ENCODE assay signal across 8 cellular contexts in the genomic region with DNA sequence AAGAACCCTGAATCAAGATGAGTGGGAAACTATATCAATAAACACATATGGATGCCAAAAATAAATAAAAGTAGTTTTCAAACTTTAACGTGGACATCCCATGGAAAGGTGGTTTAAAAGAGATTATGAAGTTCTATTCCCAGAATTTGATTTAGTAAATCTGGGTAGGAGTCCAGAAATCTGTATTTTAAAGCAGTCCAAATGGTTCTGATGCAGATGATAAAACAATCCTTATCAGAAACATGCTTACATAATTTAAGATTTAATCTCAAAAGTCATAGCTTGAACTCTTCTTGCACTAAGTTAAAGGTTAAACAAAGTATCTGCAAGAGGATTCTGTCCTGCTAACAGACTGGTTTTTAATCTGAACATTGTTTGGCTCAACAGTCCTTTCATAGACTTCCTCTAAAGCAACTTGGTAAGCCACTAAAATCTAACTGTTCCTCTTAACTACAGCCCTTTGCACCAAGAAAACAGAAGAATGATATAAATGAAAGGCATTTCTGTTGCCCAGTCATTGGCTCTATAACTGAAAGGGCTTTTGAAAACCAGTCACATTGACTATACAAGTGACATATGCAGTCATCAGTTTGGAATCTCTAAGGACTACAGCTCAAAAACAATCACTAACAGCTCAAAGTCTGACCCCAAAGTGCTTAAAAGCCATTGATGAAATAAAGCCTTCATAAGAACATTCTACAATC. TPM values are rescaled to one million over a fixed set of nuclear protein-coding genes. Genes with fewer than 3 reads are reported as not detected.
DNase-seq lines count a peak whose midpoint lies in the region; ATAC-seq and TF ChIP-seq lines count a peak whose summit lies in the region.

No MANE protein-coding gene starts in this region.

- no peak overlapping the region for H3K4me3 ChIP-seq in HUES64 (ENCODE audit: low read length)
- H3K4me3 ChIP-seq in coronary artery: no peak overlapping the region
- H3K4me3 ChIP-seq in mesenchymal stem cell (ENCODE audit: insufficient read depth in 1 of 2, low read depth in 1 of 2, low read length in 2 of 2): peak overlapping the region in 1 of 2 experiments; percentile 27

- H2AFZ ChIP-seq in mesenchymal stem cell (ENCODE audit: low read depth, low read length): no peak overlapping the region

- TF ChIP-seq CTCF in coronary artery (IDR thresholded peaks at IDR 0.05): no peak

- H3K27ac ChIP-seq in HUES64 (ENCODE audit: low read depth, low read length): peak overlapping the region; percentile 84
- H3K27ac ChIP-seq in coronary artery: peak overlapping the region; percentile 66 to 78
- peak overlapping the region; percentile 87 for H3K27ac ChIP-seq in mesenchymal stem cell (ENCODE audit: low read length, poor library complexity, severe bottlenecking)

- peaks cover 7% of the 10 kb centered on the region for H3K4me1 Mint-ChIP-seq in activated T-helper 17 cell treated with anti-CD3 and anti-CD28 coated beads, Interleukin-2, amount 50 U/mL, for 72 hours

- no peak overlapping the region for H2BK5ac ChIP-seq in mesenchymal stem cell (ENCODE audit: low read depth, low read length, poor library complexity, severe bottlenecking)

- H3K79me1 ChIP-seq in mesenchymal stem cell (replicated peaks; ENCODE audit: low read length, poor library complexity, severe bottlenecking): no peaks in the 10 kb centered on the region

- H2BK15ac ChIP-seq in mesenchymal stem cell (ENCODE audit: low read depth, poor library complexity, severe bottlenecking): no peak overlapping the region

- H3K4me1 ChIP-seq in HUES64 (ENCODE audit: insufficient read depth, low read length) (peaks cover 21% of the 10 kb centered on the region), mesenchymal stem cell (ENCODE audit: control insufficient read depth, insufficient read depth, low read depth, low read length) (peaks cover 22% of the 10 kb centered on the region)

- H3K36me3 Mint-ChIP-seq in activated T-helper 17 cell treated with anti-CD3 and anti-CD28 coated beads, Interleukin-2, amount 50 U/mL, for 72 hours (ENCODE audit: low read depth): peaks cover 6% of the 10 kb centered on the region

- H3K9ac ChIP-seq in HUES64 (ENCODE audit: low read depth, low read length): peak overlapping the region; percentile 59; the same call in 1 of the 2 replicates
- peak overlapping the region; percentile 78 for H3K9ac ChIP-seq in mesenchymal stem cell (ENCODE audit: low read length)

- H3K36me3 ChIP-seq in HUES64 (ENCODE audit: insufficient read depth, low read length) (no peaks in the 10 kb centered on the region), mesenchymal stem cell (ENCODE audit: control insufficient read depth in 1 of 2, insufficient read depth in 2 of 2, low read depth in 1 of 2, low read length in 2 of 2) (peaks cover 5 to 9% of the 10 kb centered on the region in 2 experiments)

- no peak overlapping the region for H3K23ac ChIP-seq in mesenchymal stem cell (ENCODE audit: low read length in 2 of 2)

- no peaks in the 10 kb centered on the region for H3K27me3 Mint-ChIP-seq in activated T-helper 17 cell treated with anti-CD3 and anti-CD28 coated beads, Interleukin-2, amount 50 U/mL, for 72 hours

- no peak overlapping the region for H3K4ac ChIP-seq in mesenchymal stem cell (ENCODE audit: low read depth in 1 of 2, low read length in 2 of 2)

- no peak overlapping the region for H3K14ac ChIP-seq in mesenchymal stem cell (ENCODE audit: low read length in 2 of 2)

- no peak overlapping the region for H3K4me3 Mint-ChIP-seq in activated T-helper 17 cell treated with anti-CD3 and anti-CD28 coated beads, Interleukin-2, amount 50 U/mL, for 72 hours

- no peak overlapping the region for H4K8ac ChIP-seq in mesenchymal stem cell (ENCODE audit: low read length)

- H3K27ac Mint-ChIP-seq in activated T-helper 17 cell treated with anti-CD3 and anti-CD28 coated beads, Interleukin-2, amount 50 U/mL, for 72 hours: no peak overlapping the region

- 50% methylated on average over 1 of the region's 1 CpG for WGBS in HUES64
- WGBS in mesenchymal stem cell: 83% methylated on average over 1 of the region's 1 CpG

- H3K9me3 ChIP-seq in HUES64 (ENCODE audit: insufficient read depth, low read depth, low read length): no peaks in the 10 kb centered on the region
- no peaks in the 10 kb centered on the region for H3K9me3 ChIP-seq in mesenchymal stem cell (ENCODE audit: control insufficient read depth, low read length)

- DNase-seq in A172 (ENCODE audit: low spot score): peak; percentile 83
- DNase-seq in coronary artery (ENCODE audit: low spot score): no peak
- peak; percentile 92 for DNase-seq in mesenchymal stem cell
- no peak for DNase-seq in DMS153 (lab: John Stamatoyannopoulos, UW)

- peak overlapping the region; percentile 90 for H2AK5ac ChIP-seq in mesenchymal stem cell (ENCODE audit: low read length, severe bottlenecking)

- peak overlapping the region; percentile 33 for H3K4me2 ChIP-seq in mesenchymal stem cell (ENCODE audit: low read length, poor library complexity, severe bottlenecking)

- H3K9me3 Mint-ChIP-seq in activated T-helper 17 cell treated with anti-CD3 and anti-CD28 coated beads, Interleukin-2, amount 50 U/mL, for 72 hours: no peaks in the 10 kb centered on the region

- no peak overlapping the region for H4K91ac ChIP-seq in mesenchymal stem cell (ENCODE audit: low read length)

- ATAC-seq in HG03565 (IDR thresholded peaks at IDR 0.05; ENCODE audit: unreplicated experiment) (no peak), GM21381 (IDR thresholded peaks at IDR 0.05; ENCODE audit: unreplicated experiment) (no peak)
- no peak for ATAC-seq in activated T-helper 17 cell treated with anti-CD3 and anti-CD28 coated beads, Interleukin-2, amount 50 U/mL, for 72 hours (replicated peaks)

- no peak overlapping the region for H2BK12ac ChIP-seq in mesenchymal stem cell (ENCODE audit: low read length in 2 of 2)

- peak overlapping the region in 1 of 2 experiments; percentile 52 for H3K18ac ChIP-seq in mesenchymal stem cell (ENCODE audit: low read depth in 1 of 2, low read length in 2 of 2)

- no peak overlapping the region for H2BK120ac ChIP-seq in mesenchymal stem cell (ENCODE audit: low read depth, low read length)

- H3K27me3 ChIP-seq in HUES64 (ENCODE audit: insufficient read depth, low read length) (no peaks in the 10 kb centered on the region), mesenchymal stem cell (ENCODE audit: control insufficient read depth in 1 of 2, insufficient read depth in 1 of 2, low read length in 2 of 2) (no peaks in the 10 kb centered on the region)

RNA-seq across cellular contexts. Expression of gene MAP4, which starts 23.4 kb away (rescaled TPM):
- total RNA-seq in A172 (2014; rRNA removed; shearing (Covaris generic)): 66.0 and 87.0 TPM in 2 replicates
- polyA plus RNA-seq in HUES64 (2013, experiment 1 of 2): 79.9 TPM
- 94.1 TPM for polyA plus RNA-seq in HUES64 (2013, experiment 2 of 2)
- polyA plus RNA-seq in mesenchymal stem cell (2013, experiment 1 of 2): 188 TPM
- 181 TPM for polyA plus RNA-seq in mesenchymal stem cell (2013, experiment 2 of 2)
- 100 to 1,000 TPM in 1 of 2 donors, 10 to 100 TPM in 1; 97.5 to 130 TPM for total RNA-seq in activated T-helper 17 cell treated with anti-CD3 and anti-CD28 coated beads, Interleukin-2, amount 50 U/mL, for 72 hours

Comparison
In these comparisons a context has a peak if more than half of its experiments do, and no peak if none do; other contexts are left out.
1. DNase-seq: peak in A172 (single experiment) and mesenchymal stem cell (single experiment); none in coronary artery (single experiment) and DMS153 (single experiment).
2. Peak in every context shown above with its lines, with median percentiles within 50 percentile points of each other: H3K27ac ChIP-seq.